Comparison of ENCODE assay signal across 1 cellular context in genomic region chr9:91193658-91194391, GRCh38.
TF ChIP-seq lines count a peak whose summit lies in the region.

No MANE protein-coding gene starts in this region.

TF ChIP-seq in K562, 482 proteins besides CTCF, POLR2A, EP300 and RAD21 (continued from another document and continues in another):
- peak; percentile 99 for TF ChIP-seq MGA (IDR thresholded peaks at IDR 0.05)
- peak; percentile 34; the same call in 1 of the 2 replicates for TF ChIP-seq MBD2 (IDR thresholded peaks at IDR 0.05; ENCODE audit: borderline replicate concordance, low read depth)
- TF ChIP-seq ZNF347 (CRISPR knock-in tag; IDR thresholded peaks at IDR 0.05; ENCODE audit: low read depth) = no peak
- peak in 1 of 2 experiments; percentile 70; a peak in 2 of 4 replicates for TF ChIP-seq RCOR1 (IDR thresholded peaks at IDR 0.05; ENCODE audit: borderline replicate concordance in 1 of 2, low read depth in 2 of 2, low read length in 2 of 2)
- no peak for TF ChIP-seq XRCC3 (IDR thresholded peaks at IDR 0.05)
- TF ChIP-seq CUX1 (CRISPR knock-in tag; IDR thresholded peaks at IDR 0.05) = no peak
- TF ChIP-seq ZFP91 (CRISPR knock-in tag; IDR thresholded peaks at IDR 0.05) = no peak
- no peak for TF ChIP-seq POU5F1 (IDR thresholded peaks at IDR 0.05; ENCODE audit: borderline replicate concordance, low read depth, low read length, partially characterized antibody)
- no peak; the same call in 1 of the 2 replicates for TF ChIP-seq CBFB (CRISPR knock-in tag; IDR thresholded peaks at IDR 0.05)
- TF ChIP-seq NELFE (IDR thresholded peaks at IDR 0.05; ENCODE audit: insufficient read depth, insufficient read length) = no peak
- no peak; the same call in 1 of the 2 replicates for TF ChIP-seq ZKSCAN1 (IDR thresholded peaks at IDR 0.05; ENCODE audit: low read depth, low read length)
- peak; percentile 99 for TF ChIP-seq CXXC5 (CRISPR knock-in tag; IDR thresholded peaks at IDR 0.05)
- TF ChIP-seq PURB (CRISPR knock-in tag; IDR thresholded peaks at IDR 0.05; ENCODE audit: low read depth) = no peak
- TF ChIP-seq NCOA6 (IDR thresholded peaks at IDR 0.05) = no peak
- no peak for TF ChIP-seq RREB1 (CRISPR knock-in tag; IDR thresholded peaks at IDR 0.05)
- TF ChIP-seq ZNF41 (CRISPR knock-in tag; conservative IDR thresholded peaks at IDR 0.05) = 0 out of 2 replicates have a peak, but pooled peaks have one; percentile 36
- TF ChIP-seq ZNF280A (IDR thresholded peaks at IDR 0.05; ENCODE audit: low read depth, partially characterized antibody) = no peak
- peak; percentile 58 to 59; a peak in 2 of 4 replicates for TF ChIP-seq TRIM24 (IDR thresholded peaks at IDR 0.05)
- TF ChIP-seq CHD4 (IDR thresholded peaks at IDR 0.05; ENCODE audit: insufficient read depth, insufficient replicate concordance, low read depth, low read length, poor library complexity, severe bottlenecking) = no peak
- TF ChIP-seq ARHGAP35 (IDR thresholded peaks at IDR 0.05; ENCODE audit: partially characterized antibody) = no peak
- no peak for TF ChIP-seq STAT6 (CRISPR knock-in tag; IDR thresholded peaks at IDR 0.05)
